In genomic region chr19:14435320-14436050, GRCh38 we compare ENCODE assay signal across 1 cellular context.
A peak's percentile ranks its signal among the peaks of the same experiment; 100 is the strongest.
TF ChIP-seq lines count a peak whose summit lies in the region.

No MANE protein-coding gene starts in this region.

TF ChIP-seq in HepG2, 621 proteins besides CTCF, POLR2A, EP300 and RAD21:
- no peak for TF ChIP-seq CEBPB (IDR thresholded peaks at IDR 0.05; ENCODE audit: borderline replicate concordance, low read depth, low read length)
- TF ChIP-seq NFIC (IDR thresholded peaks at IDR 0.05; ENCODE audit: low read length) = no peak
- 0 out of 2 replicates have a peak, but pooled peaks have one; percentile 8 for TF ChIP-seq RCOR2 (CRISPR knock-in tag; IDR thresholded peaks at IDR 0.05)
- TF ChIP-seq, protein P1, sequence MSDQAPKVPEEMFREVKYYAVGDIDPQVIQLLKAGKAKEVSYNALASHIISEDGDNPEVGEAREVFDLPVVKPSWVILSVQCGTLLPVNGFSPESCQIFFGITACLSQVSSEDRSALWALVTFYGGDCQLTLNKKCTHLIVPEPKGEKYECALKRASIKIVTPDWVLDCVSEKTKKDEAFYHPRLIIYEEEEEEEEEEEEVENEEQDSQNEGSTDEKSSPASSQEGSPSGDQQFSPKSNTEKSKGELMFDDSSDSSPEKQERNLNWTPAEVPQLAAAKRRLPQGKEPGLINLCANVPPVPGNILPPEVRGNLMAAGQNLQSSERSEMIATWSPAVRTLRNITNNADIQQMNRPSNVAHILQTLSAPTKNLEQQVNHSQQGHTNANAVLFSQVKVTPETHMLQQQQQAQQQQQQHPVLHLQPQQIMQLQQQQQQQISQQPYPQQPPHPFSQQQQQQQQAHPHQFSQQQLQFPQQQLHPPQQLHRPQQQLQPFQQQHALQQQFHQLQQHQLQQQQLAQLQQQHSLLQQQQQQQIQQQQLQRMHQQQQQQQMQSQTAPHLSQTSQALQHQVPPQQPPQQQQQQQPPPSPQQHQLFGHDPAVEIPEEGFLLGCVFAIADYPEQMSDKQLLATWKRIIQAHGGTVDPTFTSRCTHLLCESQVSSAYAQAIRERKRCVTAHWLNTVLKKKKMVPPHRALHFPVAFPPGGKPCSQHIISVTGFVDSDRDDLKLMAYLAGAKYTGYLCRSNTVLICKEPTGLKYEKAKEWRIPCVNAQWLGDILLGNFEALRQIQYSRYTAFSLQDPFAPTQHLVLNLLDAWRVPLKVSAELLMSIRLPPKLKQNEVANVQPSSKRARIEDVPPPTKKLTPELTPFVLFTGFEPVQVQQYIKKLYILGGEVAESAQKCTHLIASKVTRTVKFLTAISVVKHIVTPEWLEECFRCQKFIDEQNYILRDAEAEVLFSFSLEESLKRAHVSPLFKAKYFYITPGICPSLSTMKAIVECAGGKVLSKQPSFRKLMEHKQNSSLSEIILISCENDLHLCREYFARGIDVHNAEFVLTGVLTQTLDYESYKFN (CRISPR knock-in tag; conservative IDR thresholded peaks at IDR 0.05) = 0 out of 2 replicates have a peak, but pooled peaks have one; percentile 11
- TF ChIP-seq, protein P2, sequence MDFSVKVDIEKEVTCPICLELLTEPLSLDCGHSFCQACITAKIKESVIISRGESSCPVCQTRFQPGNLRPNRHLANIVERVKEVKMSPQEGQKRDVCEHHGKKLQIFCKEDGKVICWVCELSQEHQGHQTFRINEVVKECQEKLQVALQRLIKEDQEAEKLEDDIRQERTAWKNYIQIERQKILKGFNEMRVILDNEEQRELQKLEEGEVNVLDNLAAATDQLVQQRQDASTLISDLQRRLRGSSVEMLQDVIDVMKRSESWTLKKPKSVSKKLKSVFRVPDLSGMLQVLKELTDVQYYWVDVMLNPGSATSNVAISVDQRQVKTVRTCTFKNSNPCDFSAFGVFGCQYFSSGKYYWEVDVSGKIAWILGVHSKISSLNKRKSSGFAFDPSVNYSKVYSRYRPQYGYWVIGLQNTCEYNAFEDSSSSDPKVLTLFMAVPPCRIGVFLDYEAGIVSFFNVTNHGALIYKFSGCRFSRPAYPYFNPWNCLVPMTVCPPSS (IDR thresholded peaks at IDR 0.05) = no peak
- TF ChIP-seq RFXANK (CRISPR knock-in tag; IDR thresholded peaks at IDR 0.05) = no peak
- no peak for TF ChIP-seq ZNF557 (CRISPR knock-in tag; IDR thresholded peaks at IDR 0.05)
- peak; percentile 38 for TF ChIP-seq ZFP36 (IDR thresholded peaks at IDR 0.05; ENCODE audit: borderline replicate concordance, low read depth, low read length, partially characterized antibody)
- TF ChIP-seq PAX8 (CRISPR knock-in tag; IDR thresholded peaks at IDR 0.05; ENCODE audit: borderline replicate concordance) = 0 out of 2 replicates have a peak, but pooled peaks have one; percentile 7
- no peak for TF ChIP-seq ZNF382 (CRISPR knock-in tag; IDR thresholded peaks at IDR 0.05; ENCODE audit: borderline replicate concordance)
- no peak for TF ChIP-seq CAMTA2 (CRISPR knock-in tag; IDR thresholded peaks at IDR 0.05; ENCODE audit: borderline replicate concordance)
- TF ChIP-seq USF2 (IDR thresholded peaks at IDR 0.05; ENCODE audit: low read depth, low read length) = no peak
- 0 out of 2 replicates have a peak, but pooled peaks have one; percentile 6 for TF ChIP-seq USF2 (CRISPR knock-in tag; IDR thresholded peaks at IDR 0.05; ENCODE audit: borderline replicate concordance)
- TF ChIP-seq NRL (CRISPR knock-in tag; IDR thresholded peaks at IDR 0.05; ENCODE audit: borderline replicate concordance) = 0 out of 2 replicates have a peak, but pooled peaks have one; percentile 13
- TF ChIP-seq, protein P3, sequence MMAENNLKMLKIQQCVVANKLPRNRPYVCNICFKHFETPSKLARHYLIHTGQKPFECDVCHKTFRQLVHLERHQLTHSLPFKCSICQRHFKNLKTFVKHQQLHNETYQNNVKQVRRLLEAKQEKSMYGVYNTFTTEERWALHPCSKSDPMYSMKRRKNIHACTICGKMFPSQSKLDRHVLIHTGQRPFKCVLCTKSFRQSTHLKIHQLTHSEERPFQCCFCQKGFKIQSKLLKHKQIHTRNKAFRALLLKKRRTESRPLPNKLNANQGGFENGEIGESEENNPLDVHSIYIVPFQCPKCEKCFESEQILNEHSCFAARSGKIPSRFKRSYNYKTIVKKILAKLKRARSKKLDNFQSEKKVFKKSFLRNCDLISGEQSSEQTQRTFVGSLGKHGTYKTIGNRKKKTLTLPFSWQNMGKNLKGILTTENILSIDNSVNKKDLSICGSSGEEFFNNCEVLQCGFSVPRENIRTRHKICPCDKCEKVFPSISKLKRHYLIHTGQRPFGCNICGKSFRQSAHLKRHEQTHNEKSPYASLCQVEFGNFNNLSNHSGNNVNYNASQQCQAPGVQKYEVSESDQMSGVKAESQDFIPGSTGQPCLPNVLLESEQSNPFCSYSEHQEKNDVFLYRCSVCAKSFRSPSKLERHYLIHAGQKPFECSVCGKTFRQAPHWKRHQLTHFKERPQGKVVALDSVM (CRISPR knock-in tag; IDR thresholded peaks at IDR 0.05) = peak; percentile 29; the same call in 1 of the 2 replicates
- TF ChIP-seq ZNF768 (CRISPR knock-in tag; IDR thresholded peaks at IDR 0.05) = peak; percentile 100
- TF ChIP-seq POLR2AphosphoS5 (IDR thresholded peaks at IDR 0.05; ENCODE audit: low read depth, low read length) = no peak
- TF ChIP-seq ZNF564 (CRISPR knock-in tag; IDR thresholded peaks at IDR 0.05) = no peak
- TF ChIP-seq, protein P4, sequence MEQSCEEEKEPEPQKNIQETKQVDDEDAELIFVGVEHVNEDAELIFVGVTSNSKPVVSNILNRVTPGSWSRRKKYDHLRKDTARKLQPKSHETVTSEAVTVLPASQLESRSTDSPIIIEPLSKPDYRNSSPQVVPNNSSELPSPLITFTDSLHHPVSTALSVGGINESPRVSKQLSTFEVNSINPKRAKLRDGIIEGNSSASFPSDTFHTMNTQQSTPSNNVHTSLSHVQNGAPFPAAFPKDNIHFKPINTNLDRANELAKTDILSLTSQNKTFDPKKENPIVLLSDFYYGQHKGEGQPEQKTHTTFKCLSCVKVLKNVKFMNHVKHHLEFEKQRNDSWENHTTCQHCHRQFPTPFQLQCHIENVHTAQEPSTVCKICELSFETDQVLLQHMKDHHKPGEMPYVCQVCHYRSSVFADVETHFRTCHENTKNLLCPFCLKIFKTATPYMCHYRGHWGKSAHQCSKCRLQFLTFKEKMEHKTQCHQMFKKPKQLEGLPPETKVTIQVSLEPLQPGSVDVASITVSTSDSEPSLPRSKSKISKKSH (CRISPR knock-in tag; IDR thresholded peaks at IDR 0.05; ENCODE audit: borderline replicate concordance) = 0 out of 2 replicates have a peak, but pooled peaks have one; percentile 22
- no peak for TF ChIP-seq NFRKB (IDR thresholded peaks at IDR 0.05)
- TF ChIP-seq KDM1A (CRISPR knock-in tag; IDR thresholded peaks at IDR 0.05) = peak; percentile 67; the same call in 1 of the 2 replicates
- TF ChIP-seq TBX2 (CRISPR knock-in tag; IDR thresholded peaks at IDR 0.05; ENCODE audit: borderline replicate concordance) = no peak
- no peak for TF ChIP-seq ZSCAN20 (CRISPR knock-in tag; IDR thresholded peaks at IDR 0.05; ENCODE audit: borderline replicate concordance)
- TF ChIP-seq ZMYM3 (CRISPR knock-in tag; IDR thresholded peaks at IDR 0.05) = peak; percentile 91
